ENCODE assay signal across 18 cellular contexts in genomic region chr9:93960221-93960970, GRCh38. TPM values are rescaled to one million over a fixed set of nuclear protein-coding genes. Genes with fewer than 3 reads are reported as not detected.
DNase-seq lines count a peak whose midpoint lies in the region; ATAC-seq and TF ChIP-seq lines count a peak whose summit lies in the region.
"Had no signal": no experiment of that assay in that cellular context is flagged by ENCODE, and none has a peak within 500 bp of the region (broad histone marks: within the 10 kb centered on the region; RNA-seq: fewer than 3 reads in every experiment).

No MANE protein-coding gene starts in this region.

- peak; percentile 46 for DNase-seq in D341Med (ENCODE audit: low spot score)
- DNase-seq in fibroblast of gingiva (ENCODE audit: low read depth), result peak; percentile 82
- DNase-seq in neural progenitor cell (ENCODE audit: low spot score), result peak; percentile 69
- no peak for DNase-seq in dedifferentiated amniotic fluid mesenchymal stem cell (ENCODE audit: extremely low spot score)
- DNase-seq in activated T-cell treated with anti-CD3 and anti-CD28 coated beads, Interleukin-2, amount 50 U/mL, for 1 hour, result no peak
- DNase-seq: anterior cingulate cortex; CD4-positive, CD25-positive, alpha-beta regulatory T cell; MM.1S; NCI-H2227 treated with DMSO at 0.1 percent for 48 hours; psoas muscle; stimulated activated CD4-positive, alpha-beta T cell treated with anti-CD3 and anti-CD28 coated beads, Interleukin-4, amount 100 ng/mL, for 4 hours; T-helper 9 cell had no signal

- H3F3A ChIP-seq in neural progenitor cell (ENCODE audit: low read depth), result no peaks in the 10 kb centered on the region

- H3K4me3 Mint-ChIP-seq in IgD-negative memory B cell (peak overlapping the region in 3 of 4 donors; percentile 13 to 84 (median 60)), neural progenitor cell (no peak overlapping the region)

- H3K36me3 Mint-ChIP-seq in IgD-negative memory B cell (peaks cover 1% of the 10 kb centered on the region), neural progenitor cell (no peaks in the 10 kb centered on the region)
- H3K36me3 Mint-ChIP-seq: CD4-positive, CD25-positive, alpha-beta regulatory T cell had no signal

- ATAC-seq in HG02884 (IDR thresholded peaks at IDR 0.05; ENCODE audit: unreplicated experiment) (no peak), HG03045 (IDR thresholded peaks at IDR 0.05; ENCODE audit: unreplicated experiment) (no peak)
- ATAC-seq: Panc1, psoas muscle had no signal

- H3K9me3 Mint-ChIP-seq in IgD-negative memory B cell (peaks cover 0 to 2% (median 0%) of the 10 kb centered on the region in 3 donors), neural progenitor cell (no peaks in the 10 kb centered on the region)

- H3K27me3 Mint-ChIP-seq in IgD-negative memory B cell (peaks cover 53% of the 10 kb centered on the region), neural progenitor cell (ENCODE audit: insufficient read depth, low read depth) (peaks cover 66% of the 10 kb centered on the region)

- H3K4me1 ChIP-seq in neural progenitor cell, result peaks cover 13% of the 10 kb centered on the region

- H3K79me2 ChIP-seq in neural progenitor cell (ENCODE audit: low read depth), result no peaks in the 10 kb centered on the region

- no peak overlapping the region for H3K4me3 ChIP-seq in neural progenitor cell

- peak overlapping the region; percentile 41 for H3K4me2 ChIP-seq in neural progenitor cell

- no peak overlapping the region for H3K9ac ChIP-seq in neural progenitor cell

- peaks cover 59% of the 10 kb centered on the region for H4K20me1 ChIP-seq in neural progenitor cell (ENCODE audit: low read depth)

- no peak overlapping the region for H3K27ac ChIP-seq in neural progenitor cell
- H3K27ac ChIP-seq: psoas muscle had no signal

- no peaks in the 10 kb centered on the region for H3K9me3 ChIP-seq in neural progenitor cell (ENCODE audit: low read depth)
- H3K9me3 ChIP-seq: psoas muscle had no signal

- no peaks in the 10 kb centered on the region for H3K36me3 ChIP-seq in neural progenitor cell

- H2AFZ ChIP-seq in neural progenitor cell (replicated peaks), result no peak overlapping the region

- H3K27ac Mint-ChIP-seq in IgD-negative memory B cell (peak overlapping the region in 2 of 3 donors; percentile 76 to 80), neural progenitor cell (no peak overlapping the region)

- peaks cover 13 to 29% (median 18%) of the 10 kb centered on the region in 3 donors for H3K4me1 Mint-ChIP-seq in IgD-negative memory B cell
- H3K4me1 Mint-ChIP-seq in neural progenitor cell, result peaks cover 12% of the 10 kb centered on the region

- peaks cover 87% of the 10 kb centered on the region for H3K27me3 ChIP-seq in neural progenitor cell

- no peak for TF ChIP-seq CTCF in neural progenitor cell (IDR thresholded peaks at IDR 0.05)

RNA-seq across cellular contexts. Expression of gene BARX1, which starts 5.2 kb away (rescaled TPM):
- 0.33 TPM for polyA plus RNA-seq in IgD-negative memory B cell
- total RNA-seq in neural progenitor cell (ENCODE audit: low replicate concordance), result 0.17 and 2.9 TPM in 2 replicates
- total RNA-seq: CD4-positive, CD25-positive, alpha-beta regulatory T cell; lower leg skin; psoas muscle; subcutaneous adipose tissue had no signal
- polyA plus RNA-seq: CD4-positive, CD25-positive, alpha-beta regulatory T cell; psoas muscle had no signal

Comparison
In these comparisons a context has a peak if more than half of its experiments do, and no peak if none do; other contexts are left out.
1. DNase-seq: peak in D341Med (single experiment), fibroblast of gingiva (single experiment) and neural progenitor cell (single experiment); none in dedifferentiated amniotic fluid mesenchymal stem cell (single experiment) and activated T-cell treated with anti-CD3 and anti-CD28 coated beads, Interleukin-2, amount 50 U/mL, for 1 hour (single experiment).